ENCODE assay signal across 9 cellular contexts in the genomic region with DNA sequence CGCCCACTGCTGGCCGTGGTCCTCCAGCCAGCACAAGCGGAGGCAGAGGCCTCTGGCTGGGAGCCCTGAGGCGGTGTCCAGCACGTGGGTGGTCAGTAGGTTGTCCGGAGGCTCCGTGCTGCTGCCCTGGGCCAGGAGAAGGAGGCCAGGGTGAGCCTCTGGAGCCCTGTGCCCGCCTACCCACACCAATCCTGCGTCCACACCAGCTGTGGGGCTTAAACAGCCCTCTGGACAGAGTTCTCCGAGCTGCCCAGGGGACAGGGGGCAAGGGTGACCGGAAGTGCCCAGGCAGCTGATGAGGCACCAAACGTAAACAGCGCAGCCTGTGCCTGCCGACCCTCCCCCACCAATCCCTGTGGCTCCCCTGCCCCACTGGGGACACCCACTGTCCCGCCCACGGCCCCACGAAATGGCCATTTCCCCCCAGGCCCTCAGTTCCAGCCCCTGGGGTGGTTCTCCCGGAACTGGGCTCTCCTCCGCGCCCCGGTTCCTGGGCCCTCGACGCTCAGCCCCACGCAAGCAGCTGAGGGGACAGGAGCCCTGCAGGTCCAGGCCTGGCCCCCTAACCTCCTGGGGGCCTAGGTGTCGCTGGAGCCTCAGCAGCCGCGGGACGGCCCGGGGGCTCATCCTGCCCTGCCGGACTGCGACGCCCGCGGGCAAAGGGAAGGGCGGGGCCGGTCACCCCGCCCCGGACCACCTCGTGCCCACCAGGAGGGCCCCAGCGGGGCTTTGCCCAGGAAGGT. TPM values are rescaled to one million over a fixed set of nuclear protein-coding genes. Genes with fewer than 3 reads are reported as not detected.
DNase-seq lines count a peak whose midpoint lies in the region; ATAC-seq and TF ChIP-seq lines count a peak whose summit lies in the region.
"Had no signal": no experiment of that assay in that cellular context is flagged by ENCODE, and none has a peak within 500 bp of the region (broad histone marks: within the 10 kb centered on the region; RNA-seq: fewer than 3 reads in every experiment).

No MANE protein-coding gene starts in this region.

- H3K27me3 ChIP-seq in H9 (ENCODE audit: insufficient read depth, low read length) (no peaks in the 10 kb centered on the region), ascending aorta (no peaks in the 10 kb centered on the region), sigmoid colon (peaks cover 0 to 38% (median 25%) of the 10 kb centered on the region in 3 donors)
- H3K27me3 ChIP-seq in CD4-positive, alpha-beta memory T cell (ENCODE audit: insufficient read depth, low read length): peaks cover 5% of the 10 kb centered on the region

- peak; percentile 55 for DNase-seq in H9
- peak; percentile 26 to 45 for DNase-seq in ascending aorta (ENCODE audit: low spot score in 2 of 2)
- peak; percentile 90 for DNase-seq in sigmoid colon
- no peak for DNase-seq in stimulated activated CD4-positive, alpha-beta T cell treated with anti-CD3 and anti-CD28 coated beads, Interleukin-2, amount 100 ng/mL, for 24 hours
- DNase-seq in CD4-positive, alpha-beta memory T cell: no peak

- H3K56ac ChIP-seq in H9 (ENCODE audit: insufficient read length, low read depth, low read length): no peak overlapping the region

- H3T11ph ChIP-seq in H9 (ENCODE audit: low read length): no peak overlapping the region

- H3K36me3 ChIP-seq in ascending aorta (peaks cover 0 to 5% of the 10 kb centered on the region in 2 donors), sigmoid colon (no peaks in the 10 kb centered on the region)
- H3K36me3 ChIP-seq in CD4-positive, alpha-beta memory T cell (ENCODE audit: insufficient read depth, low read length): no peaks in the 10 kb centered on the region

- no peak for ATAC-seq in HG02973 (IDR thresholded peaks at IDR 0.05; ENCODE audit: unreplicated experiment)
- no peak for ATAC-seq in GM19463 (IDR thresholded peaks at IDR 0.05; ENCODE audit: unreplicated experiment)

- peaks cover 0 to 20% (median 16%) of the 10 kb centered on the region in 3 experiments; a peak in 4 of 7 replicates for H3K36me3 Mint-ChIP-seq in H9 (ENCODE audit: insufficient read depth in 1 of 3, low read depth in 3 of 3)
- peaks cover 0 to 3% of the 10 kb centered on the region in 2 donors for H3K36me3 Mint-ChIP-seq in CD4-positive, alpha-beta memory T cell

- no peak overlapping the region for H4K8ac ChIP-seq in H9 (replicated peaks; ENCODE audit: insufficient read length, low read depth, low read length)

- H3K4me3 ChIP-seq in ascending aorta (peak overlapping the region; percentile 41 to 70), iPS-11a (ENCODE audit: low read depth, low read length) (peak overlapping the region; percentile 35), sigmoid colon (peak overlapping the region; percentile 12 to 53 (median 42))
- peak overlapping the region in 1 of 2 donors; percentile 24 for H3K4me3 ChIP-seq in CD4-positive, alpha-beta memory T cell (ENCODE audit: low read length in 2 of 2)

- peaks cover 8% of the 10 kb centered on the region for H3K23me2 ChIP-seq in H9 (ENCODE audit: insufficient read length, low read depth, low read length, poor library complexity, severe bottlenecking)

- H2BK120ac ChIP-seq in H9 (ENCODE audit: low read depth, low read length, poor library complexity, severe bottlenecking): no peak overlapping the region

- H2BK20ac ChIP-seq in H9 (ENCODE audit: low read depth, low read length, poor library complexity, severe bottlenecking): no peak overlapping the region

- H3K9ac ChIP-seq in H9 (ENCODE audit: extremely low read depth, insufficient read length, low read length): no peak overlapping the region
- H3K9ac ChIP-seq: KMS-11 had no signal

- WGBS in H9 (ENCODE audit: extremely low coverage, insufficient read length, low lambda C conversion rate): no CpG with 5 or more reads among the region's 40 CpGs
- WGBS in sigmoid colon, 2 donors: 3 to 4% methylated on average over 40 of the region's 40 CpGs

- CTCF ChIA-PET in CD4-positive, alpha-beta memory T cell (lab: Charles Lee; ENCODE audit: partially characterized antibody): no interaction called here

- TF ChIP-seq POLR2A in sigmoid colon (IDR thresholded peaks at IDR 0.05): no peak

- H3K79me2 ChIP-seq in H9 (ENCODE audit: insufficient read depth, low read length): no peaks in the 10 kb centered on the region

- H4K20me1 ChIP-seq in H9 (ENCODE audit: control insufficient read depth, insufficient read depth, insufficient read length): no peaks in the 10 kb centered on the region

- no peaks in the 10 kb centered on the region for H3K79me1 ChIP-seq in H9 (ENCODE audit: insufficient read depth, low read depth, low read length, poor library complexity, severe bottlenecking)

- H3K14ac ChIP-seq in H9 (ENCODE audit: insufficient read depth, low read length): no peak overlapping the region; the same call in 1 of the 2 replicates

- no peak overlapping the region for H2AK5ac ChIP-seq in H9 (ENCODE audit: insufficient read length, low read length)

- H2BK5ac ChIP-seq in H9 (ENCODE audit: insufficient read length, low read length): no peak overlapping the region

- POLR2A ChIA-PET in CD4-positive, alpha-beta memory T cell (lab: Charles Lee; ENCODE audit: partially characterized antibody): interaction anchor here (1.2 kb wide), 2 partner anchors 24 to 29 kb away, joined by 3 read pairs; no protein-coding TSS in a partner anchor

- H3K4me1 ChIP-seq in H9 (ENCODE audit: insufficient read depth, low read length) (no peaks in the 10 kb centered on the region), ascending aorta (peaks cover 4 to 15% of the 10 kb centered on the region in 2 donors), sigmoid colon (peaks cover 0 to 17% (median 13%) of the 10 kb centered on the region in 4 donors)
- peaks cover 14% of the 10 kb centered on the region for H3K4me1 ChIP-seq in CD4-positive, alpha-beta memory T cell (ENCODE audit: insufficient read depth, low read length)

- H3K9me3 Mint-ChIP-seq in H9: peaks cover 4 to 5% of the 10 kb centered on the region in 2 experiments; a peak in 3 of 5 replicates
- peaks cover 0 to 2% (median 0%) of the 10 kb centered on the region in 8 donors for H3K9me3 Mint-ChIP-seq in CD4-positive, alpha-beta memory T cell

- H3K4ac ChIP-seq in H9 (ENCODE audit: low read depth, low read length): no peak overlapping the region

- H3K27ac ChIP-seq in H9 (ENCODE audit: insufficient read length, low read depth, low read length) (no peak overlapping the region), ascending aorta (no peak overlapping the region), sigmoid colon (peak overlapping the region in 2 of 4 donors; percentile 4 to 48)
- H3K27ac ChIP-seq in CD4-positive, alpha-beta memory T cell (ENCODE audit: low read depth, low read length): no peak overlapping the region
- H3K27ac ChIP-seq: KMS-11 had no signal

- no peak overlapping the region for H3K23ac ChIP-seq in H9 (ENCODE audit: insufficient read length, low read depth, low read length)

- peak overlapping the region; percentile 48 for H3K4me2 ChIP-seq in H9 (ENCODE audit: insufficient read depth, insufficient read length, low read length)
- H3K4me2 ChIP-seq: KMS-11 had no signal

- H4K5ac ChIP-seq in H9 (ENCODE audit: insufficient read length, low read depth, low read length): no peak overlapping the region

- H3K27ac Mint-ChIP-seq in H9: no peak overlapping the region
- peak overlapping the region in 1 of 7 donors; percentile 89 for H3K27ac Mint-ChIP-seq in CD4-positive, alpha-beta memory T cell

- H3K9me3 ChIP-seq in H9 (ENCODE audit: control insufficient read depth, low read depth, low read length): no peaks in the 10 kb centered on the region
- H3K9me3 ChIP-seq in ascending aorta: no peaks in the 10 kb centered on the region
- no peaks in the 10 kb centered on the region for H3K9me3 ChIP-seq in sigmoid colon
- H3K9me3 ChIP-seq in CD4-positive, alpha-beta memory T cell (ENCODE audit: control insufficient read depth in 1 of 2, low read length in 2 of 2): no peaks in the 10 kb centered on the region

- no peak overlapping the region for H3K18ac ChIP-seq in H9 (ENCODE audit: insufficient read length, low read depth, low read length)

- no peak overlapping the region for H2AFZ ChIP-seq in H9 (ENCODE audit: low read length)

- peaks cover 2% of the 10 kb centered on the region; the same call in 1 of the 2 replicates for H3K27me3 Mint-ChIP-seq in H9 (ENCODE audit: low read depth)
- H3K27me3 Mint-ChIP-seq in CD4-positive, alpha-beta memory T cell: peaks cover 1 to 13% of the 10 kb centered on the region in 2 donors

- H3K4me3 Mint-ChIP-seq in H9: peak overlapping the region; percentile 47 to 71
- H3K4me3 Mint-ChIP-seq in CD4-positive, alpha-beta memory T cell: no peak overlapping the region

- no peak overlapping the region for H4K91ac ChIP-seq in H9 (ENCODE audit: insufficient read length, low read depth, low read length)

- intact Hi-C loops in ascending aorta (cut with DNase I) (no loop called here), sigmoid colon (cut with DNase I) (no loop called here)
- intact Hi-C loops in CD4-positive, alpha-beta memory T cell (cut with micrococcal nuclease): no loop called here

- peak overlapping the region; percentile 26; the same call in 1 of the 2 replicates for H2BK15ac ChIP-seq in H9 (ENCODE audit: low read depth, low read length)

- TF ChIP-seq CTCF in H9 (conservative IDR thresholded peaks at IDR 0.05) (no peak), ascending aorta (IDR thresholded peaks at IDR 0.05) (no peak), sigmoid colon (IDR thresholded peaks at IDR 0.05) (no peak)

- peaks cover 8% of the 10 kb centered on the region in 2 experiments for H3K4me1 Mint-ChIP-seq in H9
- H3K4me1 Mint-ChIP-seq in CD4-positive, alpha-beta memory T cell: peaks cover 4 to 28% (median 15%) of the 10 kb centered on the region in 4 donors

- TF ChIP-seq EP300 in sigmoid colon (IDR thresholded peaks at IDR 0.05): no peak

- H2BK12ac ChIP-seq in H9 (ENCODE audit: insufficient read length, low read depth, low read length): no peak overlapping the region

RNA-seq across cellular contexts. Expression of gene DBNDD1, which starts 27.9 kb away (rescaled TPM):
- total RNA-seq in H9 (2021) (86.8 and 87.3 TPM in 2 replicates), ascending aorta (2.7 TPM), sigmoid colon (1 to 10 TPM in 3 of 4 donors, not detected in 1; 1.4 to 3.0 (median 2.0) TPM)
- polyA plus RNA-seq in sigmoid colon: 1 to 10 TPM; 3.6 to 5.0 (median 3.9) TPM
- total RNA-seq in CD4-positive, alpha-beta memory T cell: under 1 TPM; 0.61 to 0.73 TPM
- 1 to 10 TPM; 1.2 to 3.7 TPM for polyA plus RNA-seq in CD4-positive, alpha-beta memory T cell

RNA-seq across cellular contexts. Expression of gene PRDM7, which starts 30.0 kb away (rescaled TPM):
- total RNA-seq in H9 (2021): not detected in 2 replicates
- total RNA-seq in ascending aorta: not detected
- total RNA-seq in sigmoid colon: not detected
- not detected for polyA plus RNA-seq in sigmoid colon
- total RNA-seq in CD4-positive, alpha-beta memory T cell: not detected
- polyA plus RNA-seq in CD4-positive, alpha-beta memory T cell: not detected

Comparison
In these comparisons a context has a peak if more than half of its experiments do, and no peak if none do; other contexts are left out.
1. DNase-seq: peak in H9 (single experiment), ascending aorta (2 of 2) and sigmoid colon (single experiment); none in stimulated activated CD4-positive, alpha-beta T cell treated with anti-CD3 and anti-CD28 coated beads, Interleukin-2, amount 100 ng/mL, for 24 hours (0 of 2) and CD4-positive, alpha-beta memory T cell (0 of 5).
2. H3K4me3 Mint-ChIP-seq: peak in H9 (2 of 2); none in CD4-positive, alpha-beta memory T cell (0 of 8).
3. RNA of gene DBNDD1, which starts 27.9 kb away (total RNA-seq): 86.8 to 87.3 TPM in H9; 2.7 TPM in ascending aorta (single experiment), 1.4 to 3.0 TPM in sigmoid colon and 0.61 to 0.73 TPM in CD4-positive, alpha-beta memory T cell; every median in the first group is over 10 times any median in the second.